Comparison of ENCODE assay signal across 24 cellular contexts in genomic region chr5:169289520-169289919, GRCh38. TPM values are rescaled to one million over a fixed set of nuclear protein-coding genes. Genes with fewer than 3 reads are reported as not detected.
DNase-seq lines count a peak whose midpoint lies in the region; ATAC-seq and TF ChIP-seq lines count a peak whose summit lies in the region.
"Had no signal": no experiment of that assay in that cellular context is flagged by ENCODE, and none has a peak within 500 bp of the region (broad histone marks: within the 10 kb centered on the region; RNA-seq: fewer than 3 reads in every experiment).

No MANE protein-coding gene starts in this region.

- TF ChIP-seq CTCF in BJ (IDR thresholded peaks at IDR 0.05; ENCODE audit: insufficient read depth, low read depth, low read length), result 0 out of 2 replicates have a peak, but pooled peaks have one; percentile 11
- TF ChIP-seq CTCF in HFFc6 (IDR thresholded peaks at IDR 0.05), result peak; percentile 18; the same call in 1 of the 2 replicates
- peak; percentile 25 for TF ChIP-seq CTCF in osteoblast (IDR thresholded peaks at IDR 0.05; ENCODE audit: extremely low read depth, low read depth, low read length)

- H3K27ac ChIP-seq in osteoblast (ENCODE audit: low read depth, low read length), result no peak overlapping the region
- H3K27ac ChIP-seq: dorsolateral prefrontal cortex, SK-N-MC had no signal

- no peaks in the 10 kb centered on the region for H3K9me3 Mint-ChIP-seq in HFFc6
- H3K9me3 Mint-ChIP-seq: activated CD4-positive, alpha-beta memory T cell treated with anti-CD3 and anti-CD28 coated beads, Interleukin-2, amount 10 ng/mL, durations not matched to agents 7 days and 5 days; T-helper 2 cell treated with Interferon-gamma antibody and Interleukin-4, amounts not matched to agents 5 μg/mL and 100 μg/mL, for 36 hours had no signal

- no peak overlapping the region for H3K4me3 ChIP-seq in BJ (ENCODE audit: low read depth, low read length)
- H3K4me3 ChIP-seq in osteoblast (ENCODE audit: insufficient read depth, low read length), result no peak overlapping the region
- H3K4me3 ChIP-seq: dorsolateral prefrontal cortex, lung, SK-N-MC, tibial artery had no signal

- no peak overlapping the region for H3K4me2 ChIP-seq in osteoblast (ENCODE audit: insufficient read depth, low read length)

- no peak overlapping the region for H3K4me3 Mint-ChIP-seq in HFFc6
- H3K4me3 Mint-ChIP-seq: activated CD4-positive, alpha-beta memory T cell treated with anti-CD3 and anti-CD28 coated beads, Interleukin-2, amount 10 ng/mL, durations not matched to agents 7 days and 5 days; T-helper 2 cell treated with Interferon-gamma antibody and Interleukin-4, amounts not matched to agents 5 μg/mL and 100 μg/mL, for 36 hours had no signal

- no peaks in the 10 kb centered on the region for H3K36me3 Mint-ChIP-seq in HFFc6 (ENCODE audit: low read depth)

- H2AFZ ChIP-seq in osteoblast (ENCODE audit: low read length), result no peak overlapping the region

- H3K4me1 ChIP-seq in osteoblast (ENCODE audit: insufficient read depth, low read length), result no peaks in the 10 kb centered on the region

- no peaks in the 10 kb centered on the region for H3K79me2 ChIP-seq in osteoblast (ENCODE audit: insufficient read depth, low read length)

- no peak for DNase-seq in BJ (ENCODE audit: low read depth)
- no peak for DNase-seq in HFFc6
- peak; percentile 38 for DNase-seq in cerebellum (ENCODE audit: low spot score)
- peak; percentile 63 for DNase-seq in osteoblast (ENCODE audit: insufficient read length, low spot score, missing footprints)
- no peak for DNase-seq in SHP77 (lab: John Stamatoyannopoulos, UW)
- no peak for DNase-seq in D341Med (ENCODE audit: low spot score)
- DNase-seq: activated CD4-positive, alpha-beta memory T cell treated with anti-CD3 and anti-CD28 coated beads, Interleukin-2, amount 10 ng/mL, durations not matched to agents 7 days and 5 days; activated gamma-delta T cell; activated T-cell treated with anti-CD3 and anti-CD28 coated beads for 4 hours; amniotic stem cell; dorsolateral prefrontal cortex; erythroblast; GOT3; kidney; NCI-H1694 treated with DMSO at 0.1 percent for 48 hours; NCI-H345; stimulated activated CD4-positive, alpha-beta T cell treated with anti-CD3 and anti-CD28 coated beads, Interleukin-1b, Interleukin-23, amount 100 ng/mL, for 48 hours; stimulated activated naive CD4-positive, alpha-beta T cell; tibial artery had no signal

- H4K20me1 ChIP-seq in osteoblast (ENCODE audit: insufficient read depth, low read length), result peaks cover 30% of the 10 kb centered on the region

- ATAC-seq in GM21381 (IDR thresholded peaks at IDR 0.05; ENCODE audit: unreplicated experiment) (no peak), GM18505 (IDR thresholded peaks at IDR 0.05; ENCODE audit: unreplicated experiment) (no peak)

- no peak for TF ChIP-seq POLR2A in GM18505 (IDR thresholded peaks at IDR 0.05; ENCODE audit: borderline replicate concordance, extremely low read depth, insufficient read depth, insufficient read length)

- CTCF ChIA-PET in BJ (lab: Yijun Ruan, JAX), result interaction anchor here (0.6 to 1.4 kb wide), 3 partner anchors 10 to 71 kb away, joined by 3 to 4 read pairs (median 3); no protein-coding TSS in a partner anchor

- H3K4me1 Mint-ChIP-seq in HFFc6 (ENCODE audit: low read depth), result peaks cover 7% of the 10 kb centered on the region; the same call in 1 of the 2 replicates
- H3K4me1 Mint-ChIP-seq: activated CD4-positive, alpha-beta memory T cell treated with anti-CD3 and anti-CD28 coated beads, Interleukin-2, amount 10 ng/mL, durations not matched to agents 7 days and 5 days had no signal

- H3K27ac Mint-ChIP-seq in HFFc6, result no peak overlapping the region
- H3K27ac Mint-ChIP-seq: activated CD4-positive, alpha-beta memory T cell treated with anti-CD3 and anti-CD28 coated beads, Interleukin-2, amount 10 ng/mL, durations not matched to agents 7 days and 5 days; T-helper 2 cell treated with Interferon-gamma antibody and Interleukin-4, amounts not matched to agents 5 μg/mL and 100 μg/mL, for 36 hours had no signal

- peaks cover 3% of the 10 kb centered on the region for H3K9me3 ChIP-seq in osteoblast (ENCODE audit: low read depth, low read length)
- H3K9me3 ChIP-seq: tibial artery had no signal

- POLR2A ChIA-PET in BJ (lab: Charles Lee), result no interaction called here

- H3K36me3 ChIP-seq in BJ (ENCODE audit: control insufficient read depth, insufficient read depth, low read length) (no peaks in the 10 kb centered on the region), osteoblast (ENCODE audit: insufficient read depth, low read length) (no peaks in the 10 kb centered on the region)
- H3K36me3 ChIP-seq: tibial artery had no signal

- peaks cover 18% of the 10 kb centered on the region for H3K27me3 Mint-ChIP-seq in HFFc6 (ENCODE audit: insufficient read depth)

- H3K27me3 ChIP-seq in BJ (ENCODE audit: control insufficient read depth, insufficient read depth, low read length) (no peaks in the 10 kb centered on the region), osteoblast (ENCODE audit: insufficient read depth, low read length) (no peaks in the 10 kb centered on the region)
- H3K27me3 ChIP-seq: tibial artery had no signal

RNA-seq across cellular contexts. Expression of gene SLIT3, which starts 11.4 kb away (rescaled TPM):
- 18.1 and 26.8 TPM in 2 replicates for polyA plus RNA-seq in BJ (2011; rRNA removed)
- polyA minus RNA-seq in BJ (2011; rRNA and poly(A)+ RNA removed), result 30.5 and 39.7 TPM in 2 replicates
- total RNA-seq in HFFc6 (2021; fragmentation: NEBNext Ultra II Directional; extraction: Animal tissue kit (Norgen Biotek cat#: 25700)), result 1 to 10 TPM; 4.2 to 8.3 (median 7.1) TPM
- total RNA-seq in cerebellum (7.3 TPM), osteoblast (37.6 and 38.3 TPM in 2 replicates)
- total RNA-seq: activated CD4-positive, alpha-beta memory T cell treated with anti-CD3 and anti-CD28 coated beads, Interleukin-2, amount 10 ng/mL, durations not matched to agents 7 days and 5 days had no signal

Comparison
In these comparisons a context has a peak if more than half of its experiments do, and no peak if none do; other contexts are left out.
1. DNase-seq: peak in cerebellum (single experiment) and osteoblast (single experiment); none in BJ (single experiment), HFFc6 (single experiment), SHP77 (0 of 2) and D341Med (single experiment).
2. Peak in every context shown above with its lines, with median percentiles within 50 percentile points of each other: CTCF ChIP-seq.